In the genomic region with DNA sequence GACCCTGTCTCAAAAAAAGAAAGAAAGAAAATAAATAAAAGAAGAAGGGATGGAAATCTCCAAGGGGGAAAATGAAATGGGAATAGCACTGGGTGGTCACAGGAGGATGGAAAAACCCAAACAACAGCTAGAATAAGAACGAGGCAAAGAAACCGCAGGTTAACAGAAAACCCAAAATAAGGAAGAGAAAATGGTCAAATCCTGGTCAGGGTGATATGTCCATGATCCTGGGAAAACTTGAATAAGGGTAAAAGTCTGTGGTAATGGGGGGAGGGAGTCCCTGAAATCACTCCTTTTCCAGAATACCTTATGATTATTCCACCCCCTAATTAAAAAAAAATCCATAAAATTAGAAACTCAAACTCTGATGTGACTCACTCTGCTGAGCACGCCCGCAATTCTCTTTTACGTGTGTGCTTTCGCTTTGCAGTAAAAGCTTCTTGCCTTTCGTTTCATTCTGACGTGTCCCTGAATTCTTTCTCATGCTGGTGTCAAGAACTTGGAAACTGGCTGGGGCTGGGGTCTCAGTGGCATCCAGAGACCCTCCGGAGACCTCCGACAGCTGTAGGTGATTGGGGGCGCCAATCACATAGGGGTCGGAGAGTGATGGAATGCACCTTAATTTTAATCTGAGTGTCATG, we compare ENCODE assay signal across 8 cellular contexts. TPM values are rescaled to one million over a fixed set of nuclear protein-coding genes. Genes with fewer than 3 reads are reported as not detected.
A peak's percentile ranks its signal among the peaks of the same experiment; 100 is the strongest.
DNase-seq lines count a peak whose midpoint lies in the region; ATAC-seq and TF ChIP-seq lines count a peak whose summit lies in the region.

No MANE protein-coding gene starts in this region.

- no peak overlapping the region for H3K27ac ChIP-seq in Karpas-422 (ENCODE audit: low read length)
- H3K27ac ChIP-seq in esophagus muscularis mucosa (replicated peaks in 1 of 4) = no peak overlapping the region
- no peak overlapping the region for H3K27ac ChIP-seq in upper lobe of left lung
- H3K27ac ChIP-seq in colonic mucosa = no peak overlapping the region

- H3K79me2 ChIP-seq in Karpas-422 (ENCODE audit: low read length) = peaks cover 7% of the 10 kb centered on the region

- H3K9ac ChIP-seq in Karpas-422 (ENCODE audit: low read length) = no peak overlapping the region
- H3K9ac ChIP-seq in colonic mucosa (ENCODE audit: low read depth in 2 of 2, low read length in 2 of 2) = no peak overlapping the region

- peak overlapping the region; percentile 13; the same call in 1 of the 2 replicates for H3K4me3 ChIP-seq in GM12864 (ENCODE audit: low read depth, low read length)
- no peak overlapping the region for H3K4me3 ChIP-seq in Karpas-422 (ENCODE audit: low read length)
- H3K4me3 ChIP-seq in epithelial cell of proximal tubule (ENCODE audit: low read depth, low read length) = peak overlapping the region; percentile 11
- H3K4me3 ChIP-seq in esophagus muscularis mucosa = no peak overlapping the region
- no peak overlapping the region for H3K4me3 ChIP-seq in upper lobe of left lung
- H3K4me3 ChIP-seq in colonic mucosa = no peak overlapping the region

- 0 out of 2 replicates have a peak overlapping the region, but pooled peaks have one; percentile 56 for H2AFZ ChIP-seq in Karpas-422 (ENCODE audit: low read length)

- TF ChIP-seq EP300 in esophagus muscularis mucosa (IDR thresholded peaks at IDR 0.05) (no peak), upper lobe of left lung (IDR thresholded peaks at IDR 0.05) (no peak)

- WGBS in esophagus muscularis mucosa = 81% methylated on average over 12 of the region's 12 CpGs
- WGBS in upper lobe of left lung, 2 donors = 82 to 92% methylated on average over 12 of the region's 12 CpGs

- peaks cover 3% of the 10 kb centered on the region; the same call in 1 of the 2 replicates for H4K20me1 ChIP-seq in Karpas-422 (ENCODE audit: insufficient read depth, low read depth, low read length)

- peaks cover 7% of the 10 kb centered on the region for H3K4me1 ChIP-seq in Karpas-422 (ENCODE audit: low read length)
- H3K4me1 ChIP-seq in esophagus muscularis mucosa = peaks cover 4 to 7% (median 6%) of the 10 kb centered on the region in 4 donors
- H3K4me1 ChIP-seq in upper lobe of left lung = peaks cover 0 to 6% (median 5%) of the 10 kb centered on the region in 4 donors
- H3K4me1 ChIP-seq in colonic mucosa = no peaks in the 10 kb centered on the region

- peak overlapping the region; percentile 47 for H3K4me2 ChIP-seq in Karpas-422 (ENCODE audit: low read depth, low read length, poor library complexity, severe bottlenecking)

- intact Hi-C loops in esophagus muscularis mucosa (cut with DNase I) = no loop called here
- intact Hi-C loops in colonic mucosa (cut with DNase I) = loop anchor here (10.0 kb wide), 1 partner anchor 94 kb away; the partner anchor contains the start of gene CARS2

- TF ChIP-seq CTCF in GM12864 (IDR thresholded peaks at IDR 0.05; ENCODE audit: low read depth, low read length, missing control alignments) (no peak), epithelial cell of proximal tubule (conservative IDR thresholded peaks at IDR 0.05; ENCODE audit: low read depth, low read length) (no peak), esophagus muscularis mucosa (IDR thresholded peaks at IDR 0.05) (no peak), omental fat pad (IDR thresholded peaks at IDR 0.05) (no peak), upper lobe of left lung (IDR thresholded peaks at IDR 0.05) (no peak), colonic mucosa (IDR thresholded peaks at IDR 0.05) (no peak)

- H3K27me3 ChIP-seq in Karpas-422 (ENCODE audit: low read length) (no peaks in the 10 kb centered on the region), esophagus muscularis mucosa (peaks cover 0 to 8% (median 0%) of the 10 kb centered on the region in 4 donors), upper lobe of left lung (no peaks in the 10 kb centered on the region), colonic mucosa (no peaks in the 10 kb centered on the region)

- TF ChIP-seq POLR2A in esophagus muscularis mucosa (IDR thresholded peaks at IDR 0.05; ENCODE audit: low read depth) = no peak
- no peak for TF ChIP-seq POLR2A in upper lobe of left lung (IDR thresholded peaks at IDR 0.05)

- H3K36me3 ChIP-seq in Karpas-422 (ENCODE audit: insufficient read depth, low read length) (no peaks in the 10 kb centered on the region), esophagus muscularis mucosa (no peaks in the 10 kb centered on the region), upper lobe of left lung (no peaks in the 10 kb centered on the region), colonic mucosa (no peaks in the 10 kb centered on the region)

- H3K9me3 ChIP-seq in Karpas-422 (ENCODE audit: low read length) (no peaks in the 10 kb centered on the region), esophagus muscularis mucosa (no peaks in the 10 kb centered on the region), upper lobe of left lung (no peaks in the 10 kb centered on the region), colonic mucosa (no peaks in the 10 kb centered on the region)

- ATAC-seq in GM21526 (IDR thresholded peaks at IDR 0.05; ENCODE audit: low FRiP score, unreplicated experiment) = peak; percentile 60
- no peak for ATAC-seq in omental fat pad (ENCODE audit: low FRiP score)
- ATAC-seq in upper lobe of left lung (ENCODE audit: low FRiP score in 2 of 2) = no peak

- H3K9me2 ChIP-seq in Karpas-422 (replicated peaks; ENCODE audit: insufficient read depth, low read length) = no peaks in the 10 kb centered on the region

- DNase-seq in GM12864 (ENCODE audit: low read depth) = peak; percentile 56
- no peak for DNase-seq in Karpas-422
- DNase-seq in epithelial cell of proximal tubule (ENCODE audit: low read depth) = no peak
- no peak for DNase-seq in esophagus muscularis mucosa (ENCODE audit: extremely low spot score)
- no peak for DNase-seq in omental fat pad (ENCODE audit: low spot score)
- DNase-seq in upper lobe of left lung = no peak
- DNase-seq in colonic mucosa = no peak

RNA-seq across cellular contexts. Expression of gene NAXD, which starts 4.3 kb away (rescaled TPM):
- total RNA-seq in Karpas-422 (2014; rRNA removed; shearing (Covaris generic); ENCODE audit: low replicate concordance) = 16.5 and 20.6 TPM in 2 replicates
- total RNA-seq in epithelial cell of proximal tubule (16.0 and 16.7 TPM in 2 replicates), esophagus muscularis mucosa (10 to 100 TPM; 29.9 to 34.5 (median 34.0) TPM), omental fat pad (10 to 100 TPM; 20.4 to 25.8 (median 24.2) TPM), upper lobe of left lung (10 to 100 TPM; 19.6 to 38.8 (median 29.4) TPM), colonic mucosa (10 to 100 TPM; 36.7 to 40.4 TPM)

RNA-seq across cellular contexts. Expression of gene RAB20, which starts 49.6 kb away (rescaled TPM):
- 0.79 TPM in 1 of 2 replicates, not detected in the other for total RNA-seq in Karpas-422 (2014; rRNA removed; shearing (Covaris generic); ENCODE audit: low replicate concordance)
- 6.7 and 17.0 TPM in 2 replicates for total RNA-seq in epithelial cell of proximal tubule
- 10 to 100 TPM; 10.9 to 40.6 (median 15.4) TPM for total RNA-seq in esophagus muscularis mucosa
- 10 to 100 TPM; 34.7 to 67.9 (median 49.4) TPM for total RNA-seq in omental fat pad
- 10 to 100 TPM; 46.7 to 80.7 (median 57.8) TPM for total RNA-seq in upper lobe of left lung
- total RNA-seq in colonic mucosa = 10 to 100 TPM; 32.1 to 38.0 TPM

Comparison
In these comparisons a context has a peak if more than half of its experiments do, and no peak if none do; other contexts are left out.
1. H3K4me3 ChIP-seq: peak in GM12864 (single experiment) and epithelial cell of proximal tubule (single experiment); none in Karpas-422 (single experiment), esophagus muscularis mucosa (0 of 4), upper lobe of left lung (0 of 4) and colonic mucosa (single experiment).